In genomic region chr16:74999683-75000480, GRCh38 we compare ENCODE assay signal across 8 cellular contexts. TPM values are rescaled to one million over a fixed set of nuclear protein-coding genes. Genes with fewer than 3 reads are reported as not detected.
DNase-seq lines count a peak whose midpoint lies in the region; ATAC-seq lines count a peak whose summit lies in the region.

No MANE protein-coding gene starts in this region.

- H3K9ac ChIP-seq in Karpas-422 (ENCODE audit: low read length), result peak overlapping the region; percentile 70

- no peaks in the 10 kb centered on the region for H3K79me2 ChIP-seq in Karpas-422 (ENCODE audit: low read length)

- H3K36me3 ChIP-seq in Karpas-422 (ENCODE audit: insufficient read depth, low read length), result no peaks in the 10 kb centered on the region

- DNase-seq in NCI-H2227 (lab: John Stamatoyannopoulos, UW; ENCODE audit: unreplicated experiment), result peak; percentile 23
- no peak for DNase-seq in NCI-H2227 treated with DMSO at 0.1 percent for 48 hours (lab: John Stamatoyannopoulos, UW)
- DNase-seq in Karpas-422, result no peak
- peak; percentile 50 for DNase-seq in cerebellum (ENCODE audit: low spot score)
- peak; percentile 80 for DNase-seq in left kidney (ENCODE audit: low read depth, low spot score)
- DNase-seq in stimulated activated CD4-positive, alpha-beta T cell treated with anti-CD3 and anti-CD28 coated beads, Interleukin-1b, Interleukin-23, amount 100 ng/mL, for 1 hour (ENCODE audit: low read depth in 2 of 2), result peak; percentile 20 to 21
- DNase-seq in OCI-M1 (lab: John Stamatoyannopoulos, UW), result no peak

- no peaks in the 10 kb centered on the region for H3K9me2 ChIP-seq in Karpas-422 (replicated peaks; ENCODE audit: insufficient read depth, low read length)

- peak overlapping the region; percentile 69 for H3K4me3 ChIP-seq in Karpas-422 (ENCODE audit: low read length)

- peaks cover 17% of the 10 kb centered on the region for H3K4me1 ChIP-seq in Karpas-422 (ENCODE audit: low read length)

- ATAC-seq in activated CD4-positive, CD25-positive, alpha-beta regulatory T cell treated with anti-CD3 and anti-CD28 coated beads, Interleukin-2, amount 50 U/mL, for 24 hours, result peak; percentile 45 to 52

- no peak overlapping the region for H3K27ac ChIP-seq in Karpas-422 (ENCODE audit: low read length)

- no peaks in the 10 kb centered on the region for H3K9me3 ChIP-seq in Karpas-422 (ENCODE audit: low read length)

- H3K27me3 ChIP-seq in Karpas-422 (ENCODE audit: low read length), result no peaks in the 10 kb centered on the region

- peak overlapping the region; percentile 67 for H3K4me2 ChIP-seq in Karpas-422 (ENCODE audit: low read depth, low read length, poor library complexity, severe bottlenecking)

- peaks cover 6% of the 10 kb centered on the region; the same call in 1 of the 2 replicates for H4K20me1 ChIP-seq in Karpas-422 (ENCODE audit: insufficient read depth, low read depth, low read length)

- no peak overlapping the region for H2AFZ ChIP-seq in Karpas-422 (ENCODE audit: low read length)

RNA-seq across cellular contexts. Expression of gene ZNRF1, which starts 1.1 kb away (rescaled TPM):
- 5.9 and 14.4 TPM in 2 replicates for total RNA-seq in Karpas-422 (2014; rRNA removed; shearing (Covaris generic); ENCODE audit: low replicate concordance)
- total RNA-seq in cerebellum, result 21.5 TPM

RNA-seq across cellular contexts. Expression of gene WDR59, which starts 15.0 kb away (rescaled TPM):
- 26.8 and 42.4 TPM in 2 replicates for total RNA-seq in Karpas-422 (2014; rRNA removed; shearing (Covaris generic); ENCODE audit: low replicate concordance)
- 35.1 TPM for total RNA-seq in cerebellum

Comparison
In these comparisons a context has a peak if more than half of its experiments do, and no peak if none do; other contexts are left out.
1. DNase-seq: peak in NCI-H2227 (single experiment), cerebellum (single experiment), left kidney (single experiment) and stimulated activated CD4-positive, alpha-beta T cell treated with anti-CD3 and anti-CD28 coated beads, Interleukin-1b, Interleukin-23, amount 100 ng/mL, for 1 hour (2 of 2); none in NCI-H2227 treated with DMSO at 0.1 percent for 48 hours (single experiment), Karpas-422 (single experiment) and OCI-M1 (single experiment).